8 cellular contexts compared by ENCODE assay signal in the genomic region with DNA sequence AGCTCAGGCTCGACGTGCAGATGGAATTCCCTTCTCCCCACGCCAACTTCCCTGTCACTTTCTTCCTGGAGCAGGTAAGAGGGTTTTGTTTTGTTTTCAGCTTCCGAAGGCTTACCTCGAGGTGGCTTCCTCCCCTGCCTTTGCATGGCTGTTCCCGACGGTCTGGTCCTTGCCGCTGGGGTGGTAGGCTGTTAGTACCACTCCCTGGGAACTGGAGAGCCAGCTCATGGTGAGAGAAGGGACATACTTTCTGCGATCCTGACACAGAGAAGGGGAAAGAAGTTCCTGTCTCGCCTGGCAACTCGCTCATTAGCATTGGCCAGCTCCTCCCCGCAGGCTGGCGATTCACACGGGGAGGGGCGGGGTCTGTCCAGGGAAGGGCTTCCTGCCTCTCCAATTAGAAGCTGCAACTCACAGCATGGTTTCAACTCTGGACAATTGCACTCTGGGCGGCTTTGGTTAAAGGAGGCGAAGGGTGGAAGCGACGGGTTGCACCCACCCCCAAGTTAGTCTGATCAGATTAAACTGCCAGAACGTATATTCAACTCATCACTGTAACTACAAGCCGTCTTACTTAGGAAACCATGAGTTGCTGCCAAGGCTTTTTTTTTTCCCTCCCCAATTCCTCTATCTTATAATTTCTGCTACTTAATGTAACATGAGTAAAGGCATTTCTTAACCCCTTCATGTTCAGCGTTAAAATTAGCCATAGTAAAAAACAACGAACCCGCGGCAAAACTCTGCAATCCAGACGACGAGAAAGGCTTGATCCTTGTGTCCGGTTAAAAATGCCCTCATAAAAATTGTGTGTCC. TPM values are rescaled to one million over a fixed set of nuclear protein-coding genes. Genes with fewer than 3 reads are reported as not detected.
DNase-seq lines count a peak whose midpoint lies in the region; ATAC-seq and TF ChIP-seq lines count a peak whose summit lies in the region.

A gene with protein sequence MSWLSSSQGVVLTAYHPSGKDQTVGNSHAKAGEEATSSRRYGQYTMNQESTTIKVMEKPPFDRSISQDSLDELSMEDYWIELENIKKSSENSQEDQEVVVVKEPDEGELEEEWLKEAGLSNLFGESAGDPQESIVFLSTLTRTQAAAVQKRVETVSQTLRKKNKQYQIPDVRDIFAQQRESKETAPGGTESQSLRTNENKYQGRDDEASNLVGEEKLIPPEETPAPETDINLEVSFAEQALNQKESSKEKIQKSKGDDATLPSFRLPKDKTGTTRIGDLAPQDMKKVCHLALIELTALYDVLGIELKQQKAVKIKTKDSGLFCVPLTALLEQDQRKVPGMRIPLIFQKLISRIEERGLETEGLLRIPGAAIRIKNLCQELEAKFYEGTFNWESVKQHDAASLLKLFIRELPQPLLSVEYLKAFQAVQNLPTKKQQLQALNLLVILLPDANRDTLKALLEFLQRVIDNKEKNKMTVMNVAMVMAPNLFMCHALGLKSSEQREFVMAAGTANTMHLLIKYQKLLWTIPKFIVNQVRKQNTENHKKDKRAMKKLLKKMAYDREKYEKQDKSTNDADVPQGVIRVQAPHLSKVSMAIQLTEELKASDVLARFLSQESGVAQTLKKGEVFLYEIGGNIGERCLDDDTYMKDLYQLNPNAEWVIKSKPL (minus strand): TSS at position 269 of the 813 bp plus-strand sequence. CDS start 41 bp downstream, at position 228.

- ATAC-seq in HG03175 (IDR thresholded peaks at IDR 0.05; ENCODE audit: unreplicated experiment), result peak; percentile 94
- ATAC-seq in activated CD8-positive, alpha-beta memory T cell treated with anti-CD3 and anti-CD28 coated beads, Interleukin-2, amount 10 ng/mL, durations not matched to agents 7 days and 5 days, result peak; percentile 97

- H3K9ac ChIP-seq in endodermal cell (ENCODE audit: extremely low read depth, low read length, poor library complexity, severe bottlenecking), result peak within 1 kb of the TSS; percentile 33

- peaks cover 12% of the 10 kb centered on the region for H3K4me1 ChIP-seq in endodermal cell (ENCODE audit: control insufficient read depth, insufficient read depth, low read length)
- peaks cover 9% of the 10 kb centered on the region for H3K4me1 ChIP-seq in mesodermal cell (ENCODE audit: control insufficient read depth, insufficient read depth, low read length, poor library complexity, severe bottlenecking)

- peak within 1 kb of the TSS; percentile 87 for H3K27ac Mint-ChIP-seq in activated CD8-positive, alpha-beta memory T cell treated with anti-CD3 and anti-CD28 coated beads, Interleukin-2, amount 10 ng/mL, durations not matched to agents 7 days and 5 days
- H3K27ac Mint-ChIP-seq in endodermal cell, result peak within 1 kb of the TSS; percentile 94

- TF ChIP-seq POLR2A in GM18951 (IDR thresholded peaks at IDR 0.05; ENCODE audit: extremely low read depth, insufficient read depth, insufficient read length), result peak; percentile 70

- H3K36me3 Mint-ChIP-seq in activated CD8-positive, alpha-beta memory T cell treated with anti-CD3 and anti-CD28 coated beads, Interleukin-2, amount 10 ng/mL, durations not matched to agents 7 days and 5 days, result peaks cover 15% of the 10 kb centered on the region
- H3K36me3 Mint-ChIP-seq in endodermal cell (ENCODE audit: low read depth), result peaks cover 8% of the 10 kb centered on the region

- H3K36me3 ChIP-seq in endodermal cell (ENCODE audit: control insufficient read depth, insufficient read depth, low read length) (no peaks in the 10 kb centered on the region), mesodermal cell (ENCODE audit: control insufficient read depth, insufficient read depth, low read length) (no peaks in the 10 kb centered on the region)

- CTCF ChIA-PET in activated CD8-positive, alpha-beta memory T cell treated with anti-CD3 and anti-CD28 coated beads, Interleukin-2, amount 10 ng/mL, durations not matched to agents 7 days and 5 days (lab: Charles Lee), result interaction anchor here (0.6 to 4.3 kb wide), 16 partner anchors 10 to 312 kb away, joined by 3 to 26 read pairs (median 5); no protein-coding TSS in a partner anchor

- 19 to 41% methylated on average over 11 to 28 of the region's 28 CpGs for WGBS in endodermal cell (ENCODE audit: insufficient coverage in 1 of 2, insufficient read length in 1 of 2), 2 experiments
- 18 to 22% methylated on average over 16 to 19 of the region's 28 CpGs for WGBS in mesodermal cell (ENCODE audit: insufficient coverage in 2 of 2), 2 experiments

- H3K27me3 Mint-ChIP-seq in activated CD8-positive, alpha-beta memory T cell treated with anti-CD3 and anti-CD28 coated beads, Interleukin-2, amount 10 ng/mL, durations not matched to agents 7 days and 5 days, result no peaks in the 10 kb centered on the region
- H3K27me3 Mint-ChIP-seq in endodermal cell (ENCODE audit: insufficient read depth), result no peaks in the 10 kb centered on the region

- peaks cover 48% of the 10 kb centered on the region for H3K4me1 Mint-ChIP-seq in activated CD8-positive, alpha-beta memory T cell treated with anti-CD3 and anti-CD28 coated beads, Interleukin-2, amount 10 ng/mL, durations not matched to agents 7 days and 5 days
- H3K4me1 Mint-ChIP-seq in endodermal cell, result peaks cover 30% of the 10 kb centered on the region

- H3K27me3 ChIP-seq in endodermal cell (ENCODE audit: control insufficient read depth, insufficient read depth, low read length, poor library complexity, severe bottlenecking), result no peaks in the 10 kb centered on the region

- H3K4me3 ChIP-seq in endodermal cell (ENCODE audit: low read length) (peak within 1 kb of the TSS; percentile 89), mesodermal cell (ENCODE audit: extremely low read depth, insufficient read depth, low read length, poor library complexity, severe bottlenecking) (peak within 1 kb of the TSS; percentile 48)

- no peak for TF ChIP-seq CTCF in endodermal cell (conservative IDR thresholded peaks at IDR 0.05)

- DNase-seq in AG20443 (ENCODE audit: low spot score) (peak; percentile 92), NOMO-1 (lab: John Stamatoyannopoulos, UW; ENCODE audit: unreplicated experiment in 2 of 2) (peak; percentile 86), endodermal cell (peak; percentile 96)
- peak; percentile 90 for DNase-seq in activated CD8-positive, alpha-beta memory T cell treated with anti-CD3 and anti-CD28 coated beads, Interleukin-2, amount 10 ng/mL, durations not matched to agents 7 days and 5 days
- DNase-seq in stimulated activated CD8-positive, alpha-beta memory T cell treated with anti-CD3 and anti-CD28 coated beads, Interleukin-15, amount 100 ng/mL, for 48 hours (ENCODE audit: low read depth in 2 of 2), result peak; percentile 65 to 67

- H3K27ac ChIP-seq in endodermal cell (ENCODE audit: low read depth, low read length) (peak within 1 kb of the TSS; percentile 25), mesodermal cell (ENCODE audit: low read depth, low read length, severe bottlenecking) (peak within 1 kb of the TSS; percentile 84)

- H3K9me3 Mint-ChIP-seq in activated CD8-positive, alpha-beta memory T cell treated with anti-CD3 and anti-CD28 coated beads, Interleukin-2, amount 10 ng/mL, durations not matched to agents 7 days and 5 days (ENCODE audit: low read depth), result no peaks in the 10 kb centered on the region
- H3K9me3 Mint-ChIP-seq in endodermal cell, result no peaks in the 10 kb centered on the region

- in situ Hi-C loops in GM18951 (cut with MboI; ENCODE audit: low sequenced_read_pairs, unreplicated experiment), result no loop called here

- H3K4me3 Mint-ChIP-seq in activated CD8-positive, alpha-beta memory T cell treated with anti-CD3 and anti-CD28 coated beads, Interleukin-2, amount 10 ng/mL, durations not matched to agents 7 days and 5 days, result peak within 1 kb of the TSS; percentile 92
- peak within 1 kb of the TSS; percentile 71 for H3K4me3 Mint-ChIP-seq in endodermal cell

- H3K9me3 ChIP-seq in endodermal cell (ENCODE audit: control insufficient read depth, low read length) (no peaks in the 10 kb centered on the region), mesodermal cell (ENCODE audit: control insufficient read depth, low read length) (no peaks in the 10 kb centered on the region)

RNA-seq across cellular contexts. Expression of the gene that starts here (rescaled TPM):
- 10 to 100 TPM; 14.1 to 20.8 TPM for total RNA-seq in activated CD8-positive, alpha-beta memory T cell treated with anti-CD3 and anti-CD28 coated beads, Interleukin-2, amount 10 ng/mL, durations not matched to agents 7 days and 5 days
- 10 to 100 TPM; 14.3 to 17.7 TPM for total RNA-seq in endodermal cell
- 4.1 TPM for polyA plus RNA-seq in endodermal cell (2013, experiment 1 of 2)
- 4.5 TPM for polyA plus RNA-seq in endodermal cell (2013, experiment 2 of 2)
- 8.4 TPM for polyA plus RNA-seq in mesodermal cell (2013, experiment 1 of 2)
- 9.2 TPM for polyA plus RNA-seq in mesodermal cell (2013, experiment 2 of 2)

Comparison
In these comparisons a context has a peak if more than half of its experiments do, and no peak if none do; other contexts are left out.
1. Peak in every context shown above with its lines: DNase-seq, ATAC-seq, H3K4me3 ChIP-seq and H3K27ac ChIP-seq.